Comparison of ENCODE assay signal across 8 cellular contexts in the genomic region with DNA sequence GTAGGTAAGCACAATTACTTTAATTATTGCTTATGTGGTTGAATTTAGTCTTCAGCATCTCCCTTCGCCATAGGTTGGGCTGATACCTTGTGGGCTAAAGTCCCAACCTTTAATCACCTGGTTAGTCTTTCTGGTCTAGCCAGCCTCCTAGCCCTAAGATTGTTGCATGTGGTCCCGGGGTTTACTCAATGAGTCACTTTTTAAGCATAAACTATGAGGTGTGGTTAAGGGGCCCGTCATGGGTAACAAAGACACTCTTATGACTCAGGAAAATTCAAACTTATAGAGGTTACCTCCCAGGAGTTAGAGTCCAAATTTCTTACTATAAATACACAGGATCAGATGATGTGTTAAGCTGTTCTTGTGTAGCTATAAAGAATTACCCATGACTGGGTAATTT.
DNase-seq lines count a peak whose midpoint lies in the region; ATAC-seq lines count a peak whose summit lies in the region.

No MANE protein-coding gene starts in this region.

- no peak overlapping the region for H4K8ac ChIP-seq in mesenchymal stem cell (ENCODE audit: low read length)

- CTCF ChIA-PET in naive thymus-derived CD4-positive, alpha-beta T cell (lab: Charles Lee) = no interaction called here

- H3K23ac ChIP-seq in mesenchymal stem cell (ENCODE audit: low read length in 2 of 2) = no peak overlapping the region

- no peaks in the 10 kb centered on the region for H3K4me1 Mint-ChIP-seq in naive thymus-derived CD4-positive, alpha-beta T cell

- H3K4me2 ChIP-seq in mesenchymal stem cell (ENCODE audit: low read length, poor library complexity, severe bottlenecking) = no peak overlapping the region

- no peaks in the 10 kb centered on the region for H3K27me3 Mint-ChIP-seq in naive thymus-derived CD4-positive, alpha-beta T cell

- no peak overlapping the region for H3K9ac ChIP-seq in mesenchymal stem cell (ENCODE audit: low read length)

- H3K18ac ChIP-seq in mesenchymal stem cell (ENCODE audit: low read depth in 1 of 2, low read length in 2 of 2) = no peak overlapping the region

- no peak overlapping the region for H2AK5ac ChIP-seq in mesenchymal stem cell (ENCODE audit: low read length, severe bottlenecking)

- H3K79me1 ChIP-seq in mesenchymal stem cell (replicated peaks; ENCODE audit: low read length, poor library complexity, severe bottlenecking) = no peaks in the 10 kb centered on the region

- WGBS in mesenchymal stem cell = 60% methylated on average over 2 of the region's 3 CpGs

- H2BK120ac ChIP-seq in mesenchymal stem cell (ENCODE audit: low read depth, low read length) = no peak overlapping the region

- no peak overlapping the region for H2BK15ac ChIP-seq in mesenchymal stem cell (ENCODE audit: low read depth, poor library complexity, severe bottlenecking)

- no peak overlapping the region for H3K4ac ChIP-seq in mesenchymal stem cell (ENCODE audit: low read depth in 1 of 2, low read length in 2 of 2)

- H3K4me3 ChIP-seq in mesenchymal stem cell (ENCODE audit: insufficient read depth in 1 of 2, low read depth in 1 of 2, low read length in 2 of 2) = no peak overlapping the region
- no peak overlapping the region for H3K4me3 ChIP-seq in naive thymus-derived CD4-positive, alpha-beta T cell (ENCODE audit: low read length)

- no peaks in the 10 kb centered on the region for H3K36me3 Mint-ChIP-seq in naive thymus-derived CD4-positive, alpha-beta T cell

- no peak overlapping the region for H2AFZ ChIP-seq in mesenchymal stem cell (ENCODE audit: low read depth, low read length)

- no peak overlapping the region for H2BK12ac ChIP-seq in mesenchymal stem cell (ENCODE audit: low read length in 2 of 2)

- H4K91ac ChIP-seq in mesenchymal stem cell (ENCODE audit: low read length) = no peak overlapping the region

- H3K27ac ChIP-seq in mesenchymal stem cell (ENCODE audit: low read length, poor library complexity, severe bottlenecking) = no peak overlapping the region
- no peak overlapping the region for H3K27ac ChIP-seq in naive thymus-derived CD4-positive, alpha-beta T cell (ENCODE audit: low read depth, low read length)

- peaks cover 9% of the 10 kb centered on the region for H3K9me3 ChIP-seq in mesenchymal stem cell (ENCODE audit: control insufficient read depth, low read length)
- no peaks in the 10 kb centered on the region for H3K9me3 ChIP-seq in naive thymus-derived CD4-positive, alpha-beta T cell (ENCODE audit: control insufficient read depth in 2 of 3, low read length in 3 of 3)

- no peaks in the 10 kb centered on the region for H3K36me3 ChIP-seq in mesenchymal stem cell (ENCODE audit: control insufficient read depth in 1 of 2, insufficient read depth in 2 of 2, low read depth in 1 of 2, low read length in 2 of 2)
- no peaks in the 10 kb centered on the region for H3K36me3 ChIP-seq in naive thymus-derived CD4-positive, alpha-beta T cell (ENCODE audit: control insufficient read depth in 2 of 3, insufficient read depth in 3 of 3, low read length in 3 of 3)

- DNase-seq in RPMI7951 (ENCODE audit: low read depth) (peak; percentile 19), mesenchymal stem cell (peak; percentile 9), DMS 273 treated with DMSO at 0.1 percent for 48 hours (lab: John Stamatoyannopoulos, UW) (no peak), left colon (no peak)
- no peak for DNase-seq in naive thymus-derived CD4-positive, alpha-beta T cell
- no peak for DNase-seq in effector CD4-positive, alpha-beta T cell

- H3K27me3 ChIP-seq in mesenchymal stem cell (ENCODE audit: control insufficient read depth in 1 of 2, insufficient read depth in 1 of 2, low read length in 2 of 2) = no peaks in the 10 kb centered on the region
- no peaks in the 10 kb centered on the region for H3K27me3 ChIP-seq in naive thymus-derived CD4-positive, alpha-beta T cell (ENCODE audit: control insufficient read depth in 2 of 2, insufficient read depth in 2 of 2, low read length in 2 of 2)

- peaks cover 0 to 15% (median 3%) of the 10 kb centered on the region in 11 donors for H3K9me3 Mint-ChIP-seq in naive thymus-derived CD4-positive, alpha-beta T cell

- POLR2A ChIA-PET in naive thymus-derived CD4-positive, alpha-beta T cell (lab: Charles Lee) = no interaction called here

- H3K4me3 Mint-ChIP-seq in naive thymus-derived CD4-positive, alpha-beta T cell = no peak overlapping the region

- no peak overlapping the region for H2BK5ac ChIP-seq in mesenchymal stem cell (ENCODE audit: low read depth, low read length, poor library complexity, severe bottlenecking)

- no peak overlapping the region for H3K27ac Mint-ChIP-seq in naive thymus-derived CD4-positive, alpha-beta T cell

- no peak overlapping the region for H3K14ac ChIP-seq in mesenchymal stem cell (ENCODE audit: low read length in 2 of 2)

- intact Hi-C loops in naive thymus-derived CD4-positive, alpha-beta T cell (cut with micrococcal nuclease) = no loop called here
- intact Hi-C loops in left colon (cut with DNase I, micrococcal nuclease) = no loop called here

- no peaks in the 10 kb centered on the region for H3K4me1 ChIP-seq in mesenchymal stem cell (ENCODE audit: control insufficient read depth, insufficient read depth, low read depth, low read length)
- no peaks in the 10 kb centered on the region for H3K4me1 ChIP-seq in naive thymus-derived CD4-positive, alpha-beta T cell (ENCODE audit: control insufficient read depth in 2 of 2, insufficient read depth in 2 of 2, low read length in 2 of 2)

- ATAC-seq in GM18907 (IDR thresholded peaks at IDR 0.05; ENCODE audit: unreplicated experiment) (peak; percentile 89), HG03045 (IDR thresholded peaks at IDR 0.05; ENCODE audit: unreplicated experiment) (peak; percentile 74), left colon (no peak)
- ATAC-seq in naive thymus-derived CD4-positive, alpha-beta T cell = no peak

Comparison
In these comparisons a context has a peak if more than half of its experiments do, and no peak if none do; other contexts are left out.
1. ATAC-seq: peak in GM18907 (single experiment) and HG03045 (single experiment); none in naive thymus-derived CD4-positive, alpha-beta T cell (single experiment) and left colon (single experiment).
2. DNase-seq: peak in RPMI7951 (single experiment) and mesenchymal stem cell (single experiment); none in naive thymus-derived CD4-positive, alpha-beta T cell (0 of 9), DMS 273 treated with DMSO at 0.1 percent for 48 hours (single experiment), effector CD4-positive, alpha-beta T cell (single experiment) and left colon (0 of 2).